Comparison of ENCODE assay signal across 10 cellular contexts in genomic region chr17:39638317-39638716, GRCh38. TPM values are rescaled to one million over a fixed set of nuclear protein-coding genes. Genes with fewer than 3 reads are reported as not detected.
DNase-seq lines count a peak whose midpoint lies in the region; ATAC-seq, FAIRE-seq and TF ChIP-seq lines count a peak whose summit lies in the region.
"Had no signal": no experiment of that assay in that cellular context is flagged by ENCODE, and none has a peak within 500 bp of the region (broad histone marks: within the 10 kb centered on the region; RNA-seq: fewer than 3 reads in every experiment).

No MANE protein-coding gene starts in this region.

- intact Hi-C loops in activated T-helper 1 cell treated with anti-CD3 and anti-CD28 coated beads, Interleukin-12 subunit alpha, Interleukin-12 subunit beta, Interleukin-2, Interleukin-4 antibody, amounts not matched to agents 30 ng/mL and 10 ng/mL and 1 ng/mL, durations not matched to agents 14 hours and 24 hours and 36 hours (cut with micrococcal nuclease) = loop anchor here (5.0 kb wide), 3 partner anchors 176 to 344 kb away; partner anchors contain the start of genes CDK12, IKZF3 and PSMD3
- intact Hi-C loops in kidney (cut with DNase I) (no loop called here), mucosa of descending colon (cut with DNase I, micrococcal nuclease) (no loop called here)

- TF ChIP-seq CTCF in kidney (IDR thresholded peaks at IDR 0.05; ENCODE audit: borderline replicate concordance, extremely low read depth, insufficient read depth) = no peak
- no peak for TF ChIP-seq CTCF in mucosa of descending colon (IDR thresholded peaks at IDR 0.05)

- ATAC-seq in activated T-cell treated with anti-CD3 and anti-CD28 coated beads, Interleukin-2, amount 50 U/mL, for 72 hours (replicated peaks in 1 of 2) = no peak
- ATAC-seq in mucosa of descending colon (no peak), GM21360 (IDR thresholded peaks at IDR 0.05; ENCODE audit: unreplicated experiment) (no peak)

- peaks cover 54% of the 10 kb centered on the region for H3K4me1 Mint-ChIP-seq in activated T-cell treated with anti-CD3 and anti-CD28 coated beads, Interleukin-2, amount 50 U/mL, for 72 hours (ENCODE audit: low read depth)
- peaks cover 46% of the 10 kb centered on the region for H3K4me1 Mint-ChIP-seq in activated T-helper 1 cell treated with anti-CD3 and anti-CD28 coated beads, Interleukin-12 subunit alpha, Interleukin-12 subunit beta, Interleukin-2, Interleukin-4 antibody, amounts not matched to agents 30 ng/mL and 10 ng/mL and 1 ng/mL, durations not matched to agents 14 hours and 24 hours and 36 hours (ENCODE audit: low read depth)

- no peaks in the 10 kb centered on the region for H3K9me3 ChIP-seq in kidney (ENCODE audit: control insufficient read depth in 1 of 2, low read length in 2 of 2)
- no peaks in the 10 kb centered on the region for H3K9me3 ChIP-seq in thymus (ENCODE audit: control insufficient read depth)
- no peaks in the 10 kb centered on the region for H3K9me3 ChIP-seq in mucosa of descending colon
- H3K9me3 ChIP-seq: transverse colon had no signal

- H3K4me3 ChIP-seq in kidney (ENCODE audit: low read length in 2 of 2) = peak overlapping the region; percentile 91 to 99
- H3K4me3 ChIP-seq in thymus (ENCODE audit: low read length) = peak overlapping the region; percentile 88
- H3K4me3 ChIP-seq in mucosa of descending colon = no peak overlapping the region

- H3K4me1 ChIP-seq in kidney (ENCODE audit: control insufficient read depth in 1 of 2, insufficient read depth in 1 of 2, low read depth in 1 of 2, low read length in 2 of 2) = peaks cover 15 to 36% of the 10 kb centered on the region in 2 donors
- peaks cover 21% of the 10 kb centered on the region for H3K4me1 ChIP-seq in thymus (ENCODE audit: control insufficient read depth, insufficient read depth, low read length)
- peaks cover 47% of the 10 kb centered on the region for H3K4me1 ChIP-seq in mucosa of descending colon (ENCODE audit: low read depth)

- FAIRE-seq in kidney (lab: Jason Lieb, UNC) = no peak

- DNase-seq in activated T-cell treated with anti-CD3 and anti-CD28 coated beads, Interleukin-2, amount 50 U/mL, for 72 hours = no peak
- no peak for DNase-seq in activated T-cell treated with anti-CD3 and anti-CD28 coated beads, Interleukin-2, amount 50 U/mL, for 48 hours
- DNase-seq in activated T-helper 1 cell treated with anti-CD3 and anti-CD28 coated beads, Interleukin-12 subunit alpha, Interleukin-12 subunit beta, Interleukin-2, Interleukin-4 antibody, amounts not matched to agents 30 ng/mL and 10 ng/mL and 1 ng/mL, durations not matched to agents 14 hours and 24 hours and 36 hours (ENCODE audit: low spot score) = no peak
- DNase-seq in kidney (no peak), NCI-H1436 treated with DMSO at 0.1 percent for 48 hours (lab: John Stamatoyannopoulos, UW) (no peak), mucosa of descending colon (no peak)
- DNase-seq: dermis blood vessel endothelial cell, transverse colon had no signal

- H3K27me3 Mint-ChIP-seq in activated T-cell treated with anti-CD3 and anti-CD28 coated beads, Interleukin-2, amount 50 U/mL, for 72 hours (ENCODE audit: low read depth) = no peaks in the 10 kb centered on the region
- H3K27me3 Mint-ChIP-seq in activated T-helper 1 cell treated with anti-CD3 and anti-CD28 coated beads, Interleukin-12 subunit alpha, Interleukin-12 subunit beta, Interleukin-2, Interleukin-4 antibody, amounts not matched to agents 30 ng/mL and 10 ng/mL and 1 ng/mL, durations not matched to agents 14 hours and 24 hours and 36 hours (ENCODE audit: insufficient read depth) = no peaks in the 10 kb centered on the region

- H3K4me3 Mint-ChIP-seq in activated T-cell treated with anti-CD3 and anti-CD28 coated beads, Interleukin-2, amount 50 U/mL, for 72 hours = peak overlapping the region; percentile 88 to 92
- H3K4me3 Mint-ChIP-seq in activated T-helper 1 cell treated with anti-CD3 and anti-CD28 coated beads, Interleukin-12 subunit alpha, Interleukin-12 subunit beta, Interleukin-2, Interleukin-4 antibody, amounts not matched to agents 30 ng/mL and 10 ng/mL and 1 ng/mL, durations not matched to agents 14 hours and 24 hours and 36 hours = peak overlapping the region; percentile 94

- H3K27ac ChIP-seq in kidney (ENCODE audit: low read depth in 2 of 2, low read length in 2 of 2) = no peak overlapping the region
- no peak overlapping the region for H3K27ac ChIP-seq in thymus (ENCODE audit: low read depth)

- 97% methylated on average over 7 of the region's 7 CpGs for WGBS in thymus

- H3K27me3 ChIP-seq in thymus (ENCODE audit: control insufficient read depth, insufficient read depth) = no peaks in the 10 kb centered on the region
- H3K27me3 ChIP-seq: transverse colon had no signal

- peak overlapping the region in 1 of 2 donors; percentile 99 for H3K9ac ChIP-seq in kidney (ENCODE audit: low read length in 2 of 2)

- peak overlapping the region; percentile 43 for H3K27ac Mint-ChIP-seq in activated T-cell treated with anti-CD3 and anti-CD28 coated beads, Interleukin-2, amount 50 U/mL, for 72 hours
- H3K27ac Mint-ChIP-seq in activated T-helper 1 cell treated with anti-CD3 and anti-CD28 coated beads, Interleukin-12 subunit alpha, Interleukin-12 subunit beta, Interleukin-2, Interleukin-4 antibody, amounts not matched to agents 30 ng/mL and 10 ng/mL and 1 ng/mL, durations not matched to agents 14 hours and 24 hours and 36 hours = peak overlapping the region; percentile 85

- no peaks in the 10 kb centered on the region for H3K36me3 ChIP-seq in kidney (ENCODE audit: control insufficient read depth in 1 of 2, insufficient read depth in 2 of 2, low read length in 2 of 2)
- no peaks in the 10 kb centered on the region for H3K36me3 ChIP-seq in thymus (ENCODE audit: control insufficient read depth, insufficient read depth)
- no peaks in the 10 kb centered on the region for H3K36me3 ChIP-seq in mucosa of descending colon (ENCODE audit: low read depth)
- H3K36me3 ChIP-seq: transverse colon had no signal

- H3K9me3 Mint-ChIP-seq in activated T-cell treated with anti-CD3 and anti-CD28 coated beads, Interleukin-2, amount 50 U/mL, for 72 hours = no peaks in the 10 kb centered on the region
- H3K9me3 Mint-ChIP-seq in activated T-helper 1 cell treated with anti-CD3 and anti-CD28 coated beads, Interleukin-12 subunit alpha, Interleukin-12 subunit beta, Interleukin-2, Interleukin-4 antibody, amounts not matched to agents 30 ng/mL and 10 ng/mL and 1 ng/mL, durations not matched to agents 14 hours and 24 hours and 36 hours = no peaks in the 10 kb centered on the region

- H3K36me3 Mint-ChIP-seq in activated T-cell treated with anti-CD3 and anti-CD28 coated beads, Interleukin-2, amount 50 U/mL, for 72 hours (ENCODE audit: insufficient read depth in 2 of 2) = no peaks in the 10 kb centered on the region
- H3K36me3 Mint-ChIP-seq in activated T-helper 1 cell treated with anti-CD3 and anti-CD28 coated beads, Interleukin-12 subunit alpha, Interleukin-12 subunit beta, Interleukin-2, Interleukin-4 antibody, amounts not matched to agents 30 ng/mL and 10 ng/mL and 1 ng/mL, durations not matched to agents 14 hours and 24 hours and 36 hours (ENCODE audit: low read depth) = peaks cover 11% of the 10 kb centered on the region

RNA-seq across cellular contexts. Expression of gene STARD3, which starts 1.4 kb away (rescaled TPM):
- 10 to 100 TPM; 63.5 to 65.1 TPM for total RNA-seq in activated T-cell treated with anti-CD3 and anti-CD28 coated beads, Interleukin-2, amount 50 U/mL, for 72 hours
- total RNA-seq in activated T-helper 1 cell treated with anti-CD3 and anti-CD28 coated beads, Interleukin-12 subunit alpha, Interleukin-12 subunit beta, Interleukin-2, Interleukin-4 antibody, amounts not matched to agents 30 ng/mL and 10 ng/mL and 1 ng/mL, durations not matched to agents 14 hours and 24 hours and 36 hours = 54.7 and 65.3 TPM in 2 replicates
- 47.6 TPM for total RNA-seq in kidney
- polyA plus RNA-seq in kidney (ENCODE audit: insufficient read depth, low read depth, low replicate concordance) = 32.1 TPM
- polyA plus RNA-seq in thymus = 113 TPM
- total RNA-seq in mucosa of descending colon = 10 to 100 TPM; 36.1 to 58.8 (median 57.6) TPM

RNA-seq across cellular contexts. Expression of gene PPP1R1B, which starts 11.6 kb away (rescaled TPM):
- not detected for total RNA-seq in activated T-cell treated with anti-CD3 and anti-CD28 coated beads, Interleukin-2, amount 50 U/mL, for 72 hours
- total RNA-seq in activated T-helper 1 cell treated with anti-CD3 and anti-CD28 coated beads, Interleukin-12 subunit alpha, Interleukin-12 subunit beta, Interleukin-2, Interleukin-4 antibody, amounts not matched to agents 30 ng/mL and 10 ng/mL and 1 ng/mL, durations not matched to agents 14 hours and 24 hours and 36 hours = not detected in 2 replicates
- total RNA-seq in kidney (31.1 TPM), mucosa of descending colon (100 to 1,000 TPM; 108 to 362 (median 356) TPM)
- polyA plus RNA-seq in kidney (ENCODE audit: insufficient read depth, low read depth, low replicate concordance) (22.9 TPM), thymus (1.3 TPM)
- total RNA-seq: dermis blood vessel endothelial cell had no signal

RNA-seq across cellular contexts. Expression of gene TCAP, which starts 26.8 kb away (rescaled TPM):
- total RNA-seq in activated T-cell treated with anti-CD3 and anti-CD28 coated beads, Interleukin-2, amount 50 U/mL, for 72 hours = 1 to 10 TPM; 1.4 to 1.5 TPM
- 0.96 and 1.4 TPM in 2 replicates for total RNA-seq in activated T-helper 1 cell treated with anti-CD3 and anti-CD28 coated beads, Interleukin-12 subunit alpha, Interleukin-12 subunit beta, Interleukin-2, Interleukin-4 antibody, amounts not matched to agents 30 ng/mL and 10 ng/mL and 1 ng/mL, durations not matched to agents 14 hours and 24 hours and 36 hours
- 1.5 TPM for total RNA-seq in kidney
- 1.7 TPM for polyA plus RNA-seq in kidney (ENCODE audit: insufficient read depth, low read depth, low replicate concordance)
- 1.7 TPM for polyA plus RNA-seq in thymus
- total RNA-seq in mucosa of descending colon = 1 to 10 TPM in 2 of 3 donors, under 1 TPM in 1; 0.96 to 3.4 (median 1.5) TPM

RNA-seq across cellular contexts. Expression of gene PNMT, which starts 29.9 kb away (rescaled TPM):
- total RNA-seq in activated T-cell treated with anti-CD3 and anti-CD28 coated beads, Interleukin-2, amount 50 U/mL, for 72 hours = under 1 TPM; 0.41 to 0.67 TPM
- total RNA-seq in activated T-helper 1 cell treated with anti-CD3 and anti-CD28 coated beads, Interleukin-12 subunit alpha, Interleukin-12 subunit beta, Interleukin-2, Interleukin-4 antibody, amounts not matched to agents 30 ng/mL and 10 ng/mL and 1 ng/mL, durations not matched to agents 14 hours and 24 hours and 36 hours = not detected in 2 replicates
- total RNA-seq in kidney (8.2 TPM), mucosa of descending colon (1 to 10 TPM in 2 of 3 donors, under 1 TPM in 1; 0.23 to 2.0 (median 1.5) TPM)
- polyA plus RNA-seq in kidney (ENCODE audit: insufficient read depth, low read depth, low replicate concordance) (2.0 TPM), thymus (2.9 TPM)

RNA-seq across cellular contexts. Expression of gene NEUROD2, which starts 30.6 kb away (rescaled TPM):
- total RNA-seq in activated T-cell treated with anti-CD3 and anti-CD28 coated beads, Interleukin-2, amount 50 U/mL, for 72 hours = not detected
- not detected in 2 replicates for total RNA-seq in activated T-helper 1 cell treated with anti-CD3 and anti-CD28 coated beads, Interleukin-12 subunit alpha, Interleukin-12 subunit beta, Interleukin-2, Interleukin-4 antibody, amounts not matched to agents 30 ng/mL and 10 ng/mL and 1 ng/mL, durations not matched to agents 14 hours and 24 hours and 36 hours
- total RNA-seq in kidney (not detected), mucosa of descending colon (under 1 TPM in 1 of 3 donors, not detected in 2; 0.05 TPM)
- polyA plus RNA-seq in kidney (ENCODE audit: insufficient read depth, low read depth, low replicate concordance) (not detected), thymus (0.14 TPM)
- total RNA-seq: dermis blood vessel endothelial cell, transverse colon had no signal

Comparison
In these comparisons a context has a peak if more than half of its experiments do, and no peak if none do; other contexts are left out.
1. RNA of gene PPP1R1B, which starts 11.6 kb away (total RNA-seq): 108 to 362 TPM in mucosa of descending colon and 31.1 TPM in kidney (single experiment); not detected in activated T-cell treated with anti-CD3 and anti-CD28 coated beads, Interleukin-2, amount 50 U/mL, for 72 hours and not detected in activated T-helper 1 cell treated with anti-CD3 and anti-CD28 coated beads, Interleukin-12 subunit alpha, Interleukin-12 subunit beta, Interleukin-2, Interleukin-4 antibody, amounts not matched to agents 30 ng/mL and 10 ng/mL and 1 ng/mL, durations not matched to agents 14 hours and 24 hours and 36 hours; every median in the first group is over 10 times any median in the second.